ENCODE assay signal across 14 cellular contexts in the genomic region with DNA sequence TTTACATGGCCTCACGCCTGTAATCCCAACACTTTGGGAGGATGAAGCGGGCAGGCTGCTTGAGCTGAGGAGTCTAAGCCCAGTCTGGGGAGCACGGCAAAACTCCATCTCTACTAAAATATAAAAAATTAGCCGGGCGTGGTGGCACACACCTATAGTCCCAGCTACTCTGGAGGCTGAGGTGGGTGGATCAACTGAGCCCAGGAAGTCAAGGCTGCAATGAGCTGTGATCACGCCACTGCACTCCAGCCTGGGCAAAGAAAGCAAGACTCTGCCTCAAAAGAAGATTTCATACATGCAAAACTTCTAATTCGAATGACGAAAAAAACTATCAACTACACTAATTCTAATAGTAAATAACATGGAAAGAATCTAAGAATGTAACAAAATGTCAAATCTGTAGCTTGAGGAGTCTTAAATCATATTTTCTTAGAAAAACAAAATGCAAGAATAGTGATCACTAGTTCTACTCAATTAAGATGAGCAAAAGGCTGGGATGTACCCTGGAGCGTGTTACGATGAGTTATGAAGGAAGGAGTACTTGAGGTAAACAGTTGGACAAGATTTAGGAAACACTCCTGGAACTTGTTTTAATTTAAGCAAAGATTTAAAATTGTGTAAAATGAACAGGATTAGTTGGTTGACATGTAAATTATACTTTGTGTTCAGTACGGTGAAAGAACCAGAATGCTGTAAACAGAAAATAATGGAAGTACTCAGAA. TPM values are rescaled to one million over a fixed set of nuclear protein-coding genes. Genes with fewer than 3 reads are reported as not detected.
DNase-seq lines count a peak whose midpoint lies in the region; ATAC-seq and TF ChIP-seq lines count a peak whose summit lies in the region.
"Had no signal": no experiment of that assay in that cellular context is flagged by ENCODE, and none has a peak within 500 bp of the region (broad histone marks: within the 10 kb centered on the region; RNA-seq: fewer than 3 reads in every experiment).

No MANE protein-coding gene starts in this region.

- intact Hi-C loops in mammary epithelial cell (cut with micrococcal nuclease): no loop called here

- POLR2A ChIA-PET in activated naive CD8-positive, alpha-beta T cell treated with anti-CD3 and anti-CD28 coated beads, Interleukin-2, amount 10 ng/mL, durations not matched to agents 7 days and 5 days (lab: Charles Lee): interaction anchor here (1.0 to 1.4 kb wide), 2 partner anchors 9 to 12 kb away, joined by 3 to 5 read pairs; no protein-coding TSS in a partner anchor

- 91% methylated on average over 11 of the region's 11 CpGs for WGBS in mammary epithelial cell (ENCODE audit: low coverage, missing lambda C conversion rate)

- in situ Hi-C loops in mammary epithelial cell (cut with MboI; ENCODE audit: low sequenced_read_pairs in 2 of 2): no loop called here

- peaks cover 6% of the 10 kb centered on the region for H3K4me1 ChIP-seq in mammary epithelial cell (ENCODE audit: insufficient read depth, low read length)

- no peak overlapping the region for H3K4me3 ChIP-seq in mammary epithelial cell (replicated peaks in 1 of 3; ENCODE audit: insufficient read depth in 1 of 3, low read depth in 2 of 3, low read length in 3 of 3)
- H3K4me3 ChIP-seq: body of pancreas, skin epidermis had no signal

- no peak for TF ChIP-seq CTCF in mammary epithelial cell (conservative IDR thresholded peaks at IDR 0.05 in 1 of 2, IDR thresholded peaks at IDR 0.05 in 1 of 2; ENCODE audit: extremely low read depth in 1 of 2, insufficient read depth in 1 of 2, low read depth in 1 of 2, low read length in 2 of 2)

- H3K9me3 Mint-ChIP-seq in stimulated activated naive CD8-positive, alpha-beta T cell treated with anti-CD3 and anti-CD28 coated beads, Interleukin-15, Interleukin-2, amounts not matched to agents 100 ng/mL and 50 ng/mL, for 24 hours: no peaks in the 10 kb centered on the region
- H3K9me3 Mint-ChIP-seq in activated naive CD8-positive, alpha-beta T cell treated with anti-CD3 and anti-CD28 coated beads, Interleukin-2, amount 10 ng/mL, durations not matched to agents 7 days and 5 days: no peaks in the 10 kb centered on the region
- H3K9me3 Mint-ChIP-seq in naive B cell: no peaks in the 10 kb centered on the region

- H3K36me3 ChIP-seq in mammary epithelial cell (ENCODE audit: insufficient read depth, low read length): no peaks in the 10 kb centered on the region

- H3K9ac ChIP-seq in mammary epithelial cell (ENCODE audit: insufficient read depth, low read length): no peak overlapping the region

- BruUV-seq in mammary epithelial cell (replicated peaks; lab: Mats Ljungman, UMichigan): no TSS peak

- no peak for ATAC-seq in stimulated activated naive CD8-positive, alpha-beta T cell treated with anti-CD3 and anti-CD28 coated beads, Interleukin-15, Interleukin-2, amounts not matched to agents 100 U/mL and 50 U/mL, for 24 hours
- no peak for ATAC-seq in activated naive CD8-positive, alpha-beta T cell treated with anti-CD3 and anti-CD28 coated beads, Interleukin-2, amount 10 ng/mL, durations not matched to agents 7 days and 5 days (ENCODE audit: low read depth)
- no peak for ATAC-seq in naive B cell (ENCODE audit: low read depth in 2 of 2)
- ATAC-seq: body of pancreas had no signal

- DNase-seq in stimulated activated naive CD8-positive, alpha-beta T cell treated with anti-CD3 and anti-CD28 coated beads, Interleukin-15, Interleukin-2, amounts not matched to agents 100 U/mL and 50 U/mL, for 24 hours: no peak
- no peak for DNase-seq in activated naive CD8-positive, alpha-beta T cell treated with anti-CD3 and anti-CD28 coated beads, Interleukin-2, amount 10 ng/mL, durations not matched to agents 7 days and 5 days
- DNase-seq in naive B cell (no peak), superior temporal gyrus (ENCODE audit: extremely low spot score) (no peak), mammary epithelial cell (no peak)
- DNase-seq in activated CD4-positive, alpha-beta T cell treated with anti-CD3 and anti-CD28 coated beads for 1 hour: no peak
- no peak for DNase-seq in stimulated activated naive CD4-positive, alpha-beta T cell treated with Interleukin-2 at 50 U/mL for 16 hours (lab: John Stamatoyannopoulos, UW)
- DNase-seq: activated CD4-positive, alpha-beta T cell treated with anti-CD3 and anti-CD28 coated beads, Interleukin-2, amount 50 U/mL, for 1 hour; body of pancreas; erythroblast; NCI-H526 had no signal

- H3K27me3 ChIP-seq in mammary epithelial cell (ENCODE audit: insufficient read depth, low read length): no peaks in the 10 kb centered on the region
- H3K27me3 ChIP-seq: body of pancreas had no signal

- H3K4me3 Mint-ChIP-seq in stimulated activated naive CD8-positive, alpha-beta T cell treated with anti-CD3 and anti-CD28 coated beads, Interleukin-15, Interleukin-2, amounts not matched to agents 100 ng/mL and 50 ng/mL, for 24 hours: no peak overlapping the region
- no peak overlapping the region for H3K4me3 Mint-ChIP-seq in activated naive CD8-positive, alpha-beta T cell treated with anti-CD3 and anti-CD28 coated beads, Interleukin-2, amount 10 ng/mL, durations not matched to agents 7 days and 5 days
- peak overlapping the region in 4 of 8 donors; percentile 2 to 50 (median 21) for H3K4me3 Mint-ChIP-seq in naive B cell

- no peaks in the 10 kb centered on the region for H3K27me3 Mint-ChIP-seq in stimulated activated naive CD8-positive, alpha-beta T cell treated with anti-CD3 and anti-CD28 coated beads, Interleukin-15, Interleukin-2, amounts not matched to agents 100 ng/mL and 50 ng/mL, for 24 hours
- H3K27me3 Mint-ChIP-seq in activated naive CD8-positive, alpha-beta T cell treated with anti-CD3 and anti-CD28 coated beads, Interleukin-2, amount 10 ng/mL, durations not matched to agents 7 days and 5 days: no peaks in the 10 kb centered on the region
- no peaks in the 10 kb centered on the region for H3K27me3 Mint-ChIP-seq in naive B cell

- H3K27ac ChIP-seq in mammary epithelial cell (ENCODE audit: insufficient read depth, low read depth, low read length): no peak overlapping the region
- H3K27ac ChIP-seq: C4-2B had no signal

- CTCF ChIA-PET in mammary epithelial cell (lab: Charles Lee; ENCODE audit: low non-redundant PET): no interaction called here

- dilution Hi-C loops in mammary epithelial cell (cut with HindIII; ENCODE audit: low sequenced_read_pairs): loop anchor here (5.0 to 10.0 kb wide), 3 partner anchors 37 to 175 kb away; no protein-coding TSS in a partner anchor

- peaks cover 100% of the 10 kb centered on the region for H3K79me2 ChIP-seq in mammary epithelial cell (ENCODE audit: insufficient read depth, low read length)

- peaks cover 70% of the 10 kb centered on the region for H4K20me1 ChIP-seq in mammary epithelial cell (ENCODE audit: insufficient read depth, low read length)

- no peak overlapping the region for H2AFZ ChIP-seq in mammary epithelial cell (ENCODE audit: low read depth, low read length)

- H3K4me2 ChIP-seq in mammary epithelial cell (ENCODE audit: insufficient read depth, low read depth, low read length): no peak overlapping the region

- peak overlapping the region; percentile 64 for H3K27ac Mint-ChIP-seq in stimulated activated naive CD8-positive, alpha-beta T cell treated with anti-CD3 and anti-CD28 coated beads, Interleukin-15, Interleukin-2, amounts not matched to agents 100 ng/mL and 50 ng/mL, for 24 hours
- peak overlapping the region; percentile 47 for H3K27ac Mint-ChIP-seq in activated naive CD8-positive, alpha-beta T cell treated with anti-CD3 and anti-CD28 coated beads, Interleukin-2, amount 10 ng/mL, durations not matched to agents 7 days and 5 days
- H3K27ac Mint-ChIP-seq in naive B cell: peak overlapping the region; percentile 8 to 92 (median 77)

- peaks cover 88% of the 10 kb centered on the region for H3K4me1 Mint-ChIP-seq in stimulated activated naive CD8-positive, alpha-beta T cell treated with anti-CD3 and anti-CD28 coated beads, Interleukin-15, Interleukin-2, amounts not matched to agents 100 ng/mL and 50 ng/mL, for 24 hours (ENCODE audit: low read depth)
- H3K4me1 Mint-ChIP-seq in activated naive CD8-positive, alpha-beta T cell treated with anti-CD3 and anti-CD28 coated beads, Interleukin-2, amount 10 ng/mL, durations not matched to agents 7 days and 5 days: peaks cover 56% of the 10 kb centered on the region
- peaks cover 55 to 87% (median 68%) of the 10 kb centered on the region in 3 donors for H3K4me1 Mint-ChIP-seq in naive B cell

- no peaks in the 10 kb centered on the region for H3K9me3 ChIP-seq in mammary epithelial cell (replicated peaks; ENCODE audit: insufficient read depth, low read length)
- H3K9me3 ChIP-seq: body of pancreas had no signal

- peaks cover 53% of the 10 kb centered on the region for H3K36me3 Mint-ChIP-seq in stimulated activated naive CD8-positive, alpha-beta T cell treated with anti-CD3 and anti-CD28 coated beads, Interleukin-15, Interleukin-2, amounts not matched to agents 100 ng/mL and 50 ng/mL, for 24 hours (ENCODE audit: low read depth)
- peaks cover 1% of the 10 kb centered on the region for H3K36me3 Mint-ChIP-seq in activated naive CD8-positive, alpha-beta T cell treated with anti-CD3 and anti-CD28 coated beads, Interleukin-2, amount 10 ng/mL, durations not matched to agents 7 days and 5 days
- peaks cover 0 to 5% of the 10 kb centered on the region in 2 donors for H3K36me3 Mint-ChIP-seq in naive B cell

RNA-seq across cellular contexts. Expression of a gene that starts 20.7 kb away (rescaled TPM):
- total RNA-seq in activated naive CD8-positive, alpha-beta T cell treated with anti-CD3 and anti-CD28 coated beads, Interleukin-2, amount 10 ng/mL, durations not matched to agents 7 days and 5 days: 100 to 1,000 TPM; 272 to 287 TPM
- 10 to 100 TPM; 41.6 to 51.5 (median 44.8) TPM for polyA plus RNA-seq in naive B cell (ENCODE audit: low read depth in 6 of 6)
- total RNA-seq in mammary epithelial cell: 100 to 1,000 TPM; 528 to 689 TPM
- 1,045 TPM for polyA plus RNA-seq in mammary epithelial cell
- polyA minus RNA-seq in mammary epithelial cell: 400 TPM
